ENCODE assay signal across 1 cellular context in the genomic region with DNA sequence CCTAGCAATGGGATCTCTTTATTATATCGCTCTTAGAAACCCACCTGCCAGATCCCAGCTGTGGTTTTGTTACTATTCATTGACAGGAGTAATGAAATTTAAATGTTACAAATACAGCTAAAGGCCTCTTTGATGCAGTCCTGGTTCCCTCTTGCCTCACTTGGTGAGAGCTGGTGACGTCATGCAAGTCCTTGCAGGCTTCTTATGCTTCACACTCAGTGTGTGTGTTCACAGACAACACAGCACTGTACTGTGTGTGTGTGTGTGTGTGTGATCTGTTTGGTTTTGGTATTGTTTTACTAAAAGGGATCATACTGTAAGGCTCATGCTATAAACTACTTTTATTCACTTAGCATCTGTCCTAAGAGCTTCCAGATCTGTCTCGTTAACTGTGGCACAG.
TF ChIP-seq lines count a peak whose summit lies in the region.

No MANE protein-coding gene starts in this region.

TF ChIP-seq in GM12878, 131 proteins besides CTCF, POLR2A, EP300 and RAD21 (continued from another document):
- TF ChIP-seq ZZZ3 (IDR thresholded peaks at IDR 0.05; ENCODE audit: control insufficient read depth, insufficient read length, low read depth) (no peak), KAT2A (conservative IDR thresholded peaks at IDR 0.05; ENCODE audit: control insufficient read depth, low read depth, low read length) (no peak)
